ENCODE assay signal across 12 cellular contexts in genomic region chrX:65687367-65687766, GRCh38. TPM values are rescaled to one million over a fixed set of nuclear protein-coding genes. Genes with fewer than 3 reads are reported as not detected.
DNase-seq lines count a peak whose midpoint lies in the region; ATAC-seq and TF ChIP-seq lines count a peak whose summit lies in the region.
"Had no signal": no experiment of that assay in that cellular context is flagged by ENCODE, and none has a peak within 500 bp of the region (broad histone marks: within the 10 kb centered on the region; RNA-seq: fewer than 3 reads in every experiment).

No MANE protein-coding gene starts in this region.

- peak overlapping the region; percentile 90 for H3K27ac Mint-ChIP-seq in activated T-cell treated with anti-CD3 and anti-CD28 coated beads, Interleukin-2, amount 50 U/mL, for 72 hours
- H3K27ac Mint-ChIP-seq in activated CD4-positive, alpha-beta memory T cell treated with anti-CD3 and anti-CD28 coated beads, Interleukin-2, amount 10 ng/mL, durations not matched to agents 7 days and 5 days = peak overlapping the region; percentile 37
- peak overlapping the region; percentile 91 for H3K27ac Mint-ChIP-seq in memory B cell
- H3K27ac Mint-ChIP-seq: brain had no signal

- peaks cover 0 to 100% (median 28%) of the 10 kb centered on the region in 4 donors for H3K4me1 ChIP-seq in tibial artery

- intact Hi-C loops in tibial artery (cut with DNase I; ENCODE audit: low total_unique reads) = no loop called here

- H3K36me3 ChIP-seq in tibial artery = no peaks in the 10 kb centered on the region

- no peak for TF ChIP-seq CTCF in tibial artery (IDR thresholded peaks at IDR 0.05)

- H3K27me3 ChIP-seq in tibial artery = no peaks in the 10 kb centered on the region

- H3K4me1 Mint-ChIP-seq in activated T-cell treated with anti-CD3 and anti-CD28 coated beads, Interleukin-2, amount 50 U/mL, for 72 hours (ENCODE audit: low read depth) = peaks cover 84% of the 10 kb centered on the region
- peaks cover 92% of the 10 kb centered on the region for H3K4me1 Mint-ChIP-seq in activated CD4-positive, alpha-beta memory T cell treated with anti-CD3 and anti-CD28 coated beads, Interleukin-2, amount 10 ng/mL, durations not matched to agents 7 days and 5 days
- H3K4me1 Mint-ChIP-seq in memory B cell = peaks cover 57% of the 10 kb centered on the region

- CTCF ChIA-PET in activated CD4-positive, alpha-beta memory T cell treated with anti-CD3 and anti-CD28 coated beads, Interleukin-2, amount 10 ng/mL, durations not matched to agents 7 days and 5 days (lab: Charles Lee) = interaction anchor here (1.1 to 1.9 kb wide), 3 partner anchors 11 to 34 kb away, joined by 3 to 5 read pairs (median 4); no protein-coding TSS in a partner anchor

- POLR2A ChIA-PET in activated CD4-positive, alpha-beta memory T cell treated with anti-CD3 and anti-CD28 coated beads, Interleukin-2, amount 10 ng/mL, durations not matched to agents 7 days and 5 days (lab: Charles Lee) = interaction anchor here (1.2 to 1.8 kb wide), 4 partner anchors 11 to 86 kb away, joined by 3 to 6 read pairs (median 4); no protein-coding TSS in a partner anchor

- H3K36me3 Mint-ChIP-seq in activated T-cell treated with anti-CD3 and anti-CD28 coated beads, Interleukin-2, amount 50 U/mL, for 72 hours (ENCODE audit: insufficient read depth in 2 of 2) = peaks cover 6 to 17% of the 10 kb centered on the region in 2 donors
- H3K36me3 Mint-ChIP-seq in activated CD4-positive, alpha-beta memory T cell treated with anti-CD3 and anti-CD28 coated beads, Interleukin-2, amount 10 ng/mL, durations not matched to agents 7 days and 5 days (ENCODE audit: low read depth) = peaks cover 55% of the 10 kb centered on the region
- H3K36me3 Mint-ChIP-seq in memory B cell = peaks cover 10% of the 10 kb centered on the region
- H3K36me3 Mint-ChIP-seq: brain had no signal

- H3K9me3 Mint-ChIP-seq in activated T-cell treated with anti-CD3 and anti-CD28 coated beads, Interleukin-2, amount 50 U/mL, for 72 hours = peaks cover 0 to 2% of the 10 kb centered on the region in 2 donors
- H3K9me3 Mint-ChIP-seq in activated CD4-positive, alpha-beta memory T cell treated with anti-CD3 and anti-CD28 coated beads, Interleukin-2, amount 10 ng/mL, durations not matched to agents 7 days and 5 days = no peaks in the 10 kb centered on the region
- no peaks in the 10 kb centered on the region for H3K9me3 Mint-ChIP-seq in memory B cell

- ATAC-seq in activated T-cell treated with anti-CD3 and anti-CD28 coated beads, Interleukin-2, amount 50 U/mL, for 72 hours (replicated peaks in 1 of 2) = peak; percentile 16 to 32
- ATAC-seq in memory B cell (ENCODE audit: low read depth) (no peak), GM18858 (IDR thresholded peaks at IDR 0.05; ENCODE audit: unreplicated experiment) (no peak)
- ATAC-seq: left lobe of liver, PC-3 had no signal

- no peak overlapping the region for H3K4me3 ChIP-seq in tibial artery

- peak overlapping the region; percentile 54 to 70 for H3K4me3 Mint-ChIP-seq in activated T-cell treated with anti-CD3 and anti-CD28 coated beads, Interleukin-2, amount 50 U/mL, for 72 hours
- H3K4me3 Mint-ChIP-seq in activated CD4-positive, alpha-beta memory T cell treated with anti-CD3 and anti-CD28 coated beads, Interleukin-2, amount 10 ng/mL, durations not matched to agents 7 days and 5 days = no peak overlapping the region
- H3K4me3 Mint-ChIP-seq in memory B cell = peak overlapping the region; percentile 62
- H3K4me3 Mint-ChIP-seq: brain had no signal

- DNase-seq in activated T-cell treated with anti-CD3 and anti-CD28 coated beads, Interleukin-2, amount 50 U/mL, for 72 hours = no peak
- DNase-seq in activated T-cell treated with anti-CD3 and anti-CD28 coated beads for 4 hours = no peak
- no peak for DNase-seq in activated CD4-positive, alpha-beta memory T cell treated with anti-CD3 and anti-CD28 coated beads, Interleukin-2, amount 10 ng/mL, durations not matched to agents 7 days and 5 days
- no peak for DNase-seq in memory B cell (ENCODE audit: low spot score in 2 of 2)
- no peak for DNase-seq in tibial artery
- no peak for DNase-seq in NCI-H2227 treated with DMSO at 0.1 percent for 48 hours (lab: John Stamatoyannopoulos, UW)
- no peak for DNase-seq in NCI-H2171 treated with DMSO at 0.1 percent for 48 hours (lab: John Stamatoyannopoulos, UW)
- DNase-seq: NCI-H2171, PC-3 had no signal

- no peaks in the 10 kb centered on the region for H3K27me3 Mint-ChIP-seq in activated T-cell treated with anti-CD3 and anti-CD28 coated beads, Interleukin-2, amount 50 U/mL, for 72 hours (ENCODE audit: low read depth)
- H3K27me3 Mint-ChIP-seq in activated CD4-positive, alpha-beta memory T cell treated with anti-CD3 and anti-CD28 coated beads, Interleukin-2, amount 10 ng/mL, durations not matched to agents 7 days and 5 days = no peaks in the 10 kb centered on the region
- no peaks in the 10 kb centered on the region for H3K27me3 Mint-ChIP-seq in memory B cell

- peak overlapping the region; percentile 77 to 79 for H3K27ac ChIP-seq in tibial artery

- no peaks in the 10 kb centered on the region for H3K9me3 ChIP-seq in tibial artery

RNA-seq across cellular contexts. Expression of gene MSN, which starts 19.9 kb away (rescaled TPM):
- 100 to 1,000 TPM; 281 to 298 TPM for total RNA-seq in activated T-cell treated with anti-CD3 and anti-CD28 coated beads, Interleukin-2, amount 50 U/mL, for 72 hours
- total RNA-seq in activated CD4-positive, alpha-beta memory T cell treated with anti-CD3 and anti-CD28 coated beads, Interleukin-2, amount 10 ng/mL, durations not matched to agents 7 days and 5 days = 100 to 1,000 TPM; 632 to 637 TPM

Comparison
In these comparisons a context has a peak if more than half of its experiments do, and no peak if none do; other contexts are left out.
1. ATAC-seq: peak in activated T-cell treated with anti-CD3 and anti-CD28 coated beads, Interleukin-2, amount 50 U/mL, for 72 hours (2 of 2); none in memory B cell (single experiment) and GM18858 (single experiment).
2. H3K27ac Mint-ChIP-seq: peak in every context shown above with its lines; median percentile 91 in memory B cell; 90 in activated T-cell treated with anti-CD3 and anti-CD28 coated beads, Interleukin-2, amount 50 U/mL, for 72 hours; 37 in activated CD4-positive, alpha-beta memory T cell treated with anti-CD3 and anti-CD28 coated beads, Interleukin-2, amount 10 ng/mL, durations not matched to agents 7 days and 5 days.